ENCODE assay signal across 8 cellular contexts in the genomic region with DNA sequence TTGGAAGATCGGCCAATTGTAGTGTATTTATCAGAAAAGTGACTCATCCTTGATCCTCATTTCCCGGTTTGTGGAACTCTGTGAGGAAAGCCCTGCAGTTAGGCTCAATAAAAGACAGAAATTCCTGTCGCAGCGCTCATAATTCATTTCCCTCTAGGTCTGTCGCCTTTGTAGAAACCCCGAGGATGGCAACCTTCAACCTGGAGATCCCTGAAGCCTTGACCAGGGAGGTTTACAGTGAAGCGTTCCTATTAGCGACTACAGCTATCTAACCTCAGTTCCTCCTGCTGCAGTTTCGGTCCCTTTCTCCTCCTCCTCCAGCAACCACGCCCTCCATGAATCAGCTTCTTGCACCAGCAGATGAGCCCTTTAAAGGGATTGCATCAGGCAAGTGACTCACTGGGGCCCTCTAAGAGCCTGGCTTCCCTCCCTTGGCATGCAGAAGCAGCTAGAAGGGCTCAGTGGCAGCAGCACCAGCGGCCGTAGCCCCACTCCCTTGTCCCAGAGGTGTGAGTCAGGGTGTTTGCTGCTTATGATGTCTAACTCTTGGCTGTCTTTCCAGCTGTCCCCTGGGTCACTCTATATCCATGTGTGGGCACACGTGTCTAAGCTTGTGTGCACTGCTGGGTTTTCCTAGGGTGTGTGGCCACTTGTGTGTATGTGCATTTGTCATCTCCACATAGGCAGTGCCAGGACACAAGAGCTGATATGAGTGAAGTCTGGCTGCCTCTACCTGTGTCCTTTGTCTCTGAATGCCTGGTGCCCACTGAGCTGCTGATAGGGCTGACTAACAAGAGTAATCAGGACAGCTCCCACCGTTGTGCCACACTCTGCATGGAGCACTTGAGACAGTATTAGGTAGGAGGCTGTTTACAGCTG. TPM values are rescaled to one million over a fixed set of nuclear protein-coding genes. Genes with fewer than 3 reads are reported as not detected.
DNase-seq lines count a peak whose midpoint lies in the region; ATAC-seq and TF ChIP-seq lines count a peak whose summit lies in the region.

No MANE protein-coding gene starts in this region.

- peak overlapping the region; percentile 86 for H3K9ac ChIP-seq in fibroblast of lung (ENCODE audit: insufficient read depth, low read length)

- H3K27me3 ChIP-seq in Caco-2 (replicated peaks; ENCODE audit: control insufficient read depth, insufficient read depth, low read length): no peaks in the 10 kb centered on the region
- no peaks in the 10 kb centered on the region for H3K27me3 ChIP-seq in Panc1 (ENCODE audit: control insufficient read depth, insufficient read depth, low read length)
- H3K27me3 ChIP-seq in fibroblast of lung (ENCODE audit: control insufficient read depth, insufficient read depth, low read length): no peaks in the 10 kb centered on the region

- TSS peak; percentile 86 for BruUV-seq in Caco-2 (replicated peaks; lab: Mats Ljungman, UMichigan)
- BruUV-seq in Panc1 (replicated peaks; lab: Mats Ljungman, UMichigan): TSS peak; percentile 95

- H4K20me1 ChIP-seq in fibroblast of lung (ENCODE audit: control insufficient read depth, extremely low read depth, insufficient read depth, low read length): no peaks in the 10 kb centered on the region

- no peak for TF ChIP-seq RAD21 in Ishikawa (IDR thresholded peaks at IDR 0.05; ENCODE audit: low read depth)

- no peaks in the 10 kb centered on the region; the same call in 1 of the 2 replicates for H3K36me3 ChIP-seq in Caco-2 (ENCODE audit: control insufficient read depth, insufficient read depth, low read length)
- no peaks in the 10 kb centered on the region; the same call in 1 of the 2 replicates for H3K36me3 ChIP-seq in Panc1 (ENCODE audit: control insufficient read depth, insufficient read depth, low read length)
- H3K36me3 ChIP-seq in fibroblast of lung (ENCODE audit: control insufficient read depth, insufficient read depth, low read length): peaks cover 3% of the 10 kb centered on the region

- peak; percentile 88 to 94 for DNase-seq in Caco-2
- DNase-seq in Panc1 (ENCODE audit: low read depth, low spot score): peak; percentile 98
- DNase-seq in activated T-cell treated with anti-CD3 and anti-CD28 coated beads, Interleukin-2, amount 50 U/mL, for 72 hours: peak; percentile 91 to 98
- DNase-seq in fibroblast of lung (ENCODE audit: low read depth in 2 of 2): peak; percentile 100
- peak; percentile 80 for DNase-seq in naive B cell

- H3K4me1 Mint-ChIP-seq in Caco-2 (ENCODE audit: low read depth, unreplicated experiment): peaks cover 26% of the 10 kb centered on the region
- peaks cover 70% of the 10 kb centered on the region for H3K4me1 Mint-ChIP-seq in activated T-cell treated with anti-CD3 and anti-CD28 coated beads, Interleukin-2, amount 50 U/mL, for 72 hours (ENCODE audit: low read depth)
- peaks cover 69 to 90% (median 79%) of the 10 kb centered on the region in 3 donors for H3K4me1 Mint-ChIP-seq in naive B cell
- peaks cover 79% of the 10 kb centered on the region for H3K4me1 Mint-ChIP-seq in stimulated activated memory B cell treated with anti-CD40 and anti-IgM and Interleukin-4, amounts not matched to agents 10 μg/mL and 1 μg/mL and 100 μg/mL, for 72 hours

- peak overlapping the region; percentile 99 for H3K4me2 ChIP-seq in fibroblast of lung (ENCODE audit: extremely low read depth, insufficient read depth, low read length)

- peak overlapping the region; percentile 35 for H3K4me3 ChIP-seq in Caco-2 (ENCODE audit: low read depth, low read length)
- peak overlapping the region; percentile 68 to 89 for H3K4me3 ChIP-seq in Panc1 (ENCODE audit: low read depth in 2 of 2, low read length in 2 of 2)
- peak overlapping the region; percentile 51 to 87 (median 64) for H3K4me3 ChIP-seq in fibroblast of lung (replicated peaks in 1 of 4; ENCODE audit: control extremely low read depth in 1 of 4, insufficient read depth in 1 of 4, low read depth in 3 of 4, low read length in 4 of 4)

- intact Hi-C loops in Caco-2 (cut with micrococcal nuclease; ENCODE audit: unreplicated experiment): loop anchor here (1.0 to 10.0 kb wide), 3 partner anchors 11 to 162 kb away; partner anchors contain the start of genes LSM10 and THRAP3
- intact Hi-C loops in Panc1 (cut with micrococcal nuclease; ENCODE audit: unreplicated experiment): loop anchor here (5.0 kb wide), 1 partner anchor 36 kb away; no protein-coding TSS in a partner anchor

- CTCF ChIA-PET in Caco-2 (lab: Charles Lee) (no interaction called here), Panc1 (lab: Charles Lee) (interaction anchor here (0.7 kb wide), 1 partner anchor 16 kb away, joined by 3 read pairs; no protein-coding TSS in a partner anchor)

- TF ChIP-seq EP300 in Ishikawa (IDR thresholded peaks at IDR 0.05; ENCODE audit: borderline replicate concordance): peak; percentile 57; the same call in 1 of the 2 replicates

- H3K4me1 ChIP-seq in Caco-2 (peaks cover 16% of the 10 kb centered on the region; the same call in 1 of the 2 replicates), Panc1 (ENCODE audit: control insufficient read depth, insufficient read depth, low read length) (peaks cover 27% of the 10 kb centered on the region), fibroblast of lung (ENCODE audit: control insufficient read depth, extremely low read depth, insufficient read depth, low read length) (peaks cover 15% of the 10 kb centered on the region)

- H3K9me3 ChIP-seq in Caco-2: no peaks in the 10 kb centered on the region
- H3K9me3 ChIP-seq in Panc1 (ENCODE audit: control insufficient read depth, insufficient read depth, low read depth, low read length): no peaks in the 10 kb centered on the region
- H3K9me3 ChIP-seq in fibroblast of lung (ENCODE audit: control insufficient read depth, insufficient read depth, low read depth, low read length): no peaks in the 10 kb centered on the region

- H3K27me3 Mint-ChIP-seq in Caco-2 (ENCODE audit: insufficient read depth, unreplicated experiment) (no peaks in the 10 kb centered on the region), naive B cell (no peaks in the 10 kb centered on the region)
- no peaks in the 10 kb centered on the region for H3K27me3 Mint-ChIP-seq in activated T-cell treated with anti-CD3 and anti-CD28 coated beads, Interleukin-2, amount 50 U/mL, for 72 hours (ENCODE audit: low read depth)
- no peaks in the 10 kb centered on the region for H3K27me3 Mint-ChIP-seq in stimulated activated memory B cell treated with anti-CD40 and anti-IgM and Interleukin-4, amounts not matched to agents 10 μg/mL and 1 μg/mL and 100 μg/mL, for 72 hours

- H2AFZ ChIP-seq in fibroblast of lung (ENCODE audit: low read length): no peak overlapping the region

- H3K27ac Mint-ChIP-seq in Caco-2 (ENCODE audit: unreplicated experiment) (peak overlapping the region; percentile 100), naive B cell (peak overlapping the region; percentile 95 to 100 (median 100))
- peak overlapping the region; percentile 82 for H3K27ac Mint-ChIP-seq in activated T-cell treated with anti-CD3 and anti-CD28 coated beads, Interleukin-2, amount 50 U/mL, for 72 hours
- H3K27ac Mint-ChIP-seq in stimulated activated memory B cell treated with anti-CD40 and anti-IgM and Interleukin-4, amounts not matched to agents 10 μg/mL and 1 μg/mL and 100 μg/mL, for 72 hours: peak overlapping the region; percentile 92

- H3K27ac ChIP-seq in Panc1 (ENCODE audit: low read length) (peak overlapping the region; percentile 99), fibroblast of lung (ENCODE audit: insufficient read depth, low read length) (peak overlapping the region; percentile 99)

- H3K9me3 Mint-ChIP-seq in Caco-2 (ENCODE audit: unreplicated experiment): no peaks in the 10 kb centered on the region
- H3K9me3 Mint-ChIP-seq in activated T-cell treated with anti-CD3 and anti-CD28 coated beads, Interleukin-2, amount 50 U/mL, for 72 hours: no peaks in the 10 kb centered on the region
- peaks cover 0 to 4% (median 0%) of the 10 kb centered on the region in 7 donors for H3K9me3 Mint-ChIP-seq in naive B cell
- H3K9me3 Mint-ChIP-seq in stimulated activated memory B cell treated with anti-CD40 and anti-IgM and Interleukin-4, amounts not matched to agents 10 μg/mL and 1 μg/mL and 100 μg/mL, for 72 hours: no peaks in the 10 kb centered on the region

- H3K79me2 ChIP-seq in fibroblast of lung (ENCODE audit: control insufficient read depth, insufficient read depth, low read length): peaks cover 36% of the 10 kb centered on the region

- H3K36me3 Mint-ChIP-seq in Caco-2 (ENCODE audit: insufficient read depth, unreplicated experiment) (peaks cover 22% of the 10 kb centered on the region), naive B cell (peaks cover 5 to 6% of the 10 kb centered on the region in 2 donors)
- H3K36me3 Mint-ChIP-seq in activated T-cell treated with anti-CD3 and anti-CD28 coated beads, Interleukin-2, amount 50 U/mL, for 72 hours (ENCODE audit: insufficient read depth in 2 of 2): peaks cover 4 to 19% of the 10 kb centered on the region in 2 donors
- peaks cover 27% of the 10 kb centered on the region for H3K36me3 Mint-ChIP-seq in stimulated activated memory B cell treated with anti-CD40 and anti-IgM and Interleukin-4, amounts not matched to agents 10 μg/mL and 1 μg/mL and 100 μg/mL, for 72 hours

- no peak for TF ChIP-seq CTCF in Caco-2 (IDR thresholded peaks at IDR 0.05; ENCODE audit: insufficient read depth in 1 of 2, low read depth in 1 of 2, low read length in 1 of 2, severe bottlenecking in 1 of 2, unreplicated experiment in 1 of 2)
- TF ChIP-seq CTCF in Panc1 (IDR thresholded peaks at IDR 0.05): no peak
- no peak for TF ChIP-seq CTCF in fibroblast of lung (conservative IDR thresholded peaks at IDR 0.05 in 1 of 2, IDR thresholded peaks at IDR 0.05 in 1 of 2; ENCODE audit: low read depth in 1 of 2, low read length in 2 of 2)

- ATAC-seq in GM21515 (IDR thresholded peaks at IDR 0.05; ENCODE audit: unreplicated experiment): peak; percentile 51
- peak; percentile 83 for ATAC-seq in Panc1
- peak; percentile 78 for ATAC-seq in activated T-cell treated with anti-CD3 and anti-CD28 coated beads, Interleukin-2, amount 50 U/mL, for 72 hours (replicated peaks in 1 of 2)
- peak; percentile 42 to 45 for ATAC-seq in naive B cell (ENCODE audit: low read depth in 2 of 2)
- ATAC-seq in stimulated activated memory B cell treated with anti-CD40 and anti-IgM and Interleukin-4, amounts not matched to agents 10 μg/mL and 1 μg/mL and 100 μg/mL, for 72 hours: peak; percentile 80

- POLR2A ChIA-PET in Caco-2 (lab: Charles Lee) (interaction anchor here (0.6 to 2.1 kb wide), 12 partner anchors 9 to 520 kb away, joined by 3 to 26 read pairs (median 5); partner anchors contain the start of genes LSM10, MRPS15, OSCP1 and SH3D21), Panc1 (lab: Charles Lee) (no interaction called here)

- in situ Hi-C loops in Panc1 (cut with HindIII; ENCODE audit: low pct_unique_long_range_greater_than_20kb, low sequenced_read_pairs): no loop called here

- H3K4me3 Mint-ChIP-seq in Caco-2 (ENCODE audit: unreplicated experiment) (peak overlapping the region; percentile 79), naive B cell (peak overlapping the region; percentile 89 to 99 (median 95))
- peak overlapping the region; percentile 87 to 94 for H3K4me3 Mint-ChIP-seq in activated T-cell treated with anti-CD3 and anti-CD28 coated beads, Interleukin-2, amount 50 U/mL, for 72 hours
- H3K4me3 Mint-ChIP-seq in stimulated activated memory B cell treated with anti-CD40 and anti-IgM and Interleukin-4, amounts not matched to agents 10 μg/mL and 1 μg/mL and 100 μg/mL, for 72 hours: peak overlapping the region; percentile 78

RNA-seq across cellular contexts. Expression of gene STK40, which starts 0.8 kb away (rescaled TPM):
- total RNA-seq in Caco-2 (2022) (26.7 and 29.7 TPM in 2 replicates), Panc1 (2021; ENCODE audit: unreplicated experiment) (49.6 TPM), fibroblast of lung (10.5 and 14.2 TPM in 2 replicates)
- 50.8 TPM for polyA plus RNA-seq in Panc1 (2012; ENCODE audit: insufficient read length)
- total RNA-seq in activated T-cell treated with anti-CD3 and anti-CD28 coated beads, Interleukin-2, amount 50 U/mL, for 72 hours: 10 to 100 TPM; 56.1 to 63.5 TPM
- polyA plus RNA-seq in fibroblast of lung (15.1 and 15.4 TPM in 2 replicates), naive B cell (ENCODE audit: low read depth in 6 of 6) (100 to 1,000 TPM in 1 of 6 donors, 10 to 100 TPM in 5; 62.3 to 105 (median 73.3) TPM)
- 15.0 and 16.4 TPM in 2 replicates for polyA plus RNA-seq in fibroblast of lung (2012)
- polyA minus RNA-seq in fibroblast of lung (ENCODE audit: low replicate concordance): 22.0 and 28.6 TPM in 2 replicates

RNA-seq across cellular contexts. Expression of gene LSM10, which starts 11.2 kb away (rescaled TPM):
- total RNA-seq in Caco-2 (2022) (19.6 and 20.7 TPM in 2 replicates), Panc1 (2021; ENCODE audit: unreplicated experiment) (53.7 TPM), fibroblast of lung (13.9 and 19.2 TPM in 2 replicates)
- 75.5 TPM for polyA plus RNA-seq in Panc1 (2012; ENCODE audit: insufficient read length)
- 10 to 100 TPM; 56.5 to 66.2 TPM for total RNA-seq in activated T-cell treated with anti-CD3 and anti-CD28 coated beads, Interleukin-2, amount 50 U/mL, for 72 hours
- polyA plus RNA-seq in fibroblast of lung (33.5 and 49.1 TPM in 2 replicates), naive B cell (ENCODE audit: low read depth in 6 of 6) (100 to 1,000 TPM; 358 to 480 (median 448) TPM)
- 42.8 and 74.8 TPM in 2 replicates for polyA plus RNA-seq in fibroblast of lung (2012)
- 41.9 and 79.5 TPM in 2 replicates for polyA minus RNA-seq in fibroblast of lung (ENCODE audit: low replicate concordance)

Comparison
In these comparisons a context has a peak if more than half of its experiments do, and no peak if none do; other contexts are left out.
1. Peak in every context shown above with its lines: DNase-seq, ATAC-seq, H3K4me3 ChIP-seq and H3K27ac ChIP-seq.